17 cellular contexts compared by ENCODE assay signal in the genomic region with DNA sequence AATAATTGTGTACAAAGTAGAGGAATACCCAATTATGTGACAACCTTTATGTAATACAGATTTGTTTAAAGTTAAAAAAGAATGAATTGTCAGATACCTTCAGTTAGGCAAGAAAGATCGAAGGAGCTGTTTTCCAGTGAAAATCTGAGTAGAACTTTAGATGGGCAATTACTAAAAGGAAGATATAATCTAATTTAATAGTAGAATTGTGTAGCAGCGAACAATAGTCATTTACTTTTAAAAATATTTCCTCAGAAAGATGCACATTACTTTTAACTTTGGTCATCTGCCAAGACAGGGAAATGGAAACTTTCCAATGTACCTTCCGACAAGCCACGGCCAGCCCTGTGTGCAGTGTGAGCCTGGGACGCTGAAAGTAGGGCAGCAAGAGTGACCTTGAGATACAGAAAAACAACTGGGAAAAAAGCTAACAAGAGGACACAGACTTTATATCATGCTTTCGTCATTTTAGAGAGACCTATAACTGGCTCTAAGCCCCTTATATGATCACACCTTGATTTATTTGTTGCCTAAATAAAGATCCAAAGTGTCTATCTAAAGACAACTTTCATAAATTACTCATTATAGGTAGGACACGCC. TPM values are rescaled to one million over a fixed set of nuclear protein-coding genes. Genes with fewer than 3 reads are reported as not detected.
A peak's percentile ranks its signal among the peaks of the same experiment; 100 is the strongest.
DNase-seq lines count a peak whose midpoint lies in the region; ATAC-seq and TF ChIP-seq lines count a peak whose summit lies in the region.
"Had no signal": no experiment of that assay in that cellular context is flagged by ENCODE, and none has a peak within 500 bp of the region (broad histone marks: within the 10 kb centered on the region; RNA-seq: fewer than 3 reads in every experiment).

No MANE protein-coding gene starts in this region.

- no peaks in the 10 kb centered on the region for H3K4me1 Mint-ChIP-seq in GM23338
- H3K4me1 Mint-ChIP-seq: memory B cell had no signal

- H3K27ac ChIP-seq in body of pancreas = peak overlapping the region; percentile 49 to 81 (median 69)
- H3K27ac ChIP-seq in left lung = no peak overlapping the region
- H3K27ac ChIP-seq in subcutaneous abdominal adipose tissue (ENCODE audit: low read depth, low read length) = peak overlapping the region; percentile 52
- no peak overlapping the region for H3K27ac ChIP-seq in GM23338 (ENCODE audit: low read depth)
- H3K27ac ChIP-seq: neutrophil, upper lobe of left lung had no signal

- no peak overlapping the region for H3K4me3 ChIP-seq in body of pancreas
- H3K4me3 ChIP-seq in fibroblast of pulmonary artery (replicated peaks; ENCODE audit: low read depth, low read length) = no peak overlapping the region
- no peak overlapping the region for H3K4me3 ChIP-seq in left lung
- no peak overlapping the region for H3K4me3 ChIP-seq in subcutaneous abdominal adipose tissue (ENCODE audit: low read depth in 1 of 5, low read length in 5 of 5)
- H3K4me3 ChIP-seq in GM23338 = no peak overlapping the region
- H3K4me3 ChIP-seq: upper lobe of left lung had no signal

- ATAC-seq in body of pancreas (peak; percentile 91), left lung (peak; percentile 77), GM23338 (no peak), GM19463 (IDR thresholded peaks at IDR 0.05; ENCODE audit: unreplicated experiment) (no peak)

- H2AFZ ChIP-seq in GM23338 = no peak overlapping the region

- no peaks in the 10 kb centered on the region for H3K27me3 Mint-ChIP-seq in GM23338 (ENCODE audit: insufficient read depth, low read depth, poor library complexity)
- H3K27me3 Mint-ChIP-seq: activated CD4-positive, alpha-beta memory T cell treated with anti-CD3 and anti-CD28 coated beads for 36 hours; memory B cell had no signal

- H3K36me3 Mint-ChIP-seq in GM23338 (ENCODE audit: low read depth) = no peaks in the 10 kb centered on the region
- H3K36me3 Mint-ChIP-seq: activated CD4-positive, alpha-beta memory T cell treated with anti-CD3 and anti-CD28 coated beads for 36 hours; memory B cell had no signal

- H3K27me3 ChIP-seq in body of pancreas = no peaks in the 10 kb centered on the region
- H3K27me3 ChIP-seq in left lung = no peaks in the 10 kb centered on the region
- no peaks in the 10 kb centered on the region for H3K27me3 ChIP-seq in subcutaneous abdominal adipose tissue (ENCODE audit: control insufficient read depth in 5 of 5, insufficient read depth in 4 of 5, low read length in 5 of 5)
- no peaks in the 10 kb centered on the region for H3K27me3 ChIP-seq in GM23338 (ENCODE audit: insufficient read depth)
- H3K27me3 ChIP-seq: BE2C, neutrophil, upper lobe of left lung had no signal

- H3K9me3 Mint-ChIP-seq in GM23338 = no peaks in the 10 kb centered on the region
- H3K9me3 Mint-ChIP-seq: activated CD4-positive, alpha-beta memory T cell treated with anti-CD3 and anti-CD28 coated beads for 36 hours; memory B cell had no signal

- TF ChIP-seq POLR2A in body of pancreas (IDR thresholded peaks at IDR 0.05) = peak in 2 of 3 donors; percentile 31

- no peaks in the 10 kb centered on the region for H4K20me1 ChIP-seq in GM23338 (replicated peaks; ENCODE audit: insufficient read depth)

- DNase-seq in body of pancreas = peak; percentile 69 to 86 (median 83)
- DNase-seq in fibroblast of pulmonary artery (ENCODE audit: low read depth) = peak; percentile 46
- no peak for DNase-seq in left lung
- no peak for DNase-seq in stimulated activated CD4-positive, alpha-beta T cell treated with anti-CD3 and anti-CD28 coated beads, Interleukin-2, amount 100 ng/mL, for 24 hours
- DNase-seq in GM23338 (ENCODE audit: low spot score) = no peak
- no peak for DNase-seq in NCI-H2107 (lab: John Stamatoyannopoulos, UW)
- DNase-seq: activated CD4-positive, alpha-beta memory T cell treated with anti-CD3 and anti-CD28 coated beads for 36 hours; BE2C; HCEC 1CT; head of caudate nucleus; NCI-H2081 treated with DMSO at 0.1 percent for 48 hours; NCI-H82 had no signal

- H3K27ac Mint-ChIP-seq in GM23338 = no peak overlapping the region
- H3K27ac Mint-ChIP-seq: activated CD4-positive, alpha-beta memory T cell treated with anti-CD3 and anti-CD28 coated beads for 36 hours; memory B cell had no signal

- H3K9me2 ChIP-seq in GM23338 (ENCODE audit: insufficient read depth) = no peaks in the 10 kb centered on the region

- H3K9ac ChIP-seq in subcutaneous abdominal adipose tissue (ENCODE audit: low read length in 5 of 5) = no peak overlapping the region

- intact Hi-C loops in body of pancreas (cut with DNase I) = no loop called here
- intact Hi-C loops in left lung (cut with DNase I) = no loop called here

- no peak overlapping the region for H3K4me3 Mint-ChIP-seq in GM23338
- H3K4me3 Mint-ChIP-seq: activated CD4-positive, alpha-beta memory T cell treated with anti-CD3 and anti-CD28 coated beads for 36 hours; memory B cell had no signal

- H3K9me3 ChIP-seq in body of pancreas (no peaks in the 10 kb centered on the region), left lung (no peaks in the 10 kb centered on the region), subcutaneous abdominal adipose tissue (ENCODE audit: control insufficient read depth in 5 of 5, low read length in 5 of 5) (no peaks in the 10 kb centered on the region)
- H3K9me3 ChIP-seq: BE2C, neutrophil, upper lobe of left lung had no signal

- H3K4me2 ChIP-seq in GM23338 = no peak overlapping the region

- H3K79me2 ChIP-seq in GM23338 (replicated peaks; ENCODE audit: insufficient read depth) = no peaks in the 10 kb centered on the region

- H3F3A ChIP-seq in GM23338 (replicated peaks; ENCODE audit: low read depth) = no peaks in the 10 kb centered on the region

- TF ChIP-seq CTCF in body of pancreas (IDR thresholded peaks at IDR 0.05) (no peak), fibroblast of pulmonary artery (IDR thresholded peaks at IDR 0.05; ENCODE audit: low read length, missing control alignments) (no peak), left lung (IDR thresholded peaks at IDR 0.05) (no peak), GM23338 (conservative IDR thresholded peaks at IDR 0.05; ENCODE audit: low read depth in 2 of 2) (no peak)

- H3K4me1 ChIP-seq in body of pancreas = peaks cover 38% of the 10 kb centered on the region
- H3K4me1 ChIP-seq in left lung = peaks cover 5 to 12% of the 10 kb centered on the region in 2 donors
- H3K4me1 ChIP-seq in subcutaneous abdominal adipose tissue (ENCODE audit: control insufficient read depth in 5 of 5, insufficient read depth in 5 of 5, low read length in 5 of 5) = peaks cover 0 to 12% (median 9%) of the 10 kb centered on the region in 5 donors
- H3K4me1 ChIP-seq in GM23338 (ENCODE audit: insufficient read depth) = no peaks in the 10 kb centered on the region

- H3K36me3 ChIP-seq in body of pancreas (replicated peaks in 1 of 2; ENCODE audit: insufficient read depth in 1 of 2, low read depth in 2 of 2) (peaks cover 0 to 11% of the 10 kb centered on the region in 2 donors), left lung (peaks cover 0 to 17% of the 10 kb centered on the region in 2 donors), subcutaneous abdominal adipose tissue (ENCODE audit: control insufficient read depth in 5 of 5, insufficient read depth in 5 of 5, low read length in 5 of 5) (peaks cover 13 to 48% (median 31%) of the 10 kb centered on the region in 5 donors), GM23338 (ENCODE audit: insufficient read depth) (no peaks in the 10 kb centered on the region)
- H3K36me3 ChIP-seq: neutrophil had no signal

- WGBS in body of pancreas, 2 donors = 13 to 15% methylated on average over 7 of the region's 7 CpGs

TF ChIP-seq in GM23338, 12 proteins besides CTCF, POLR2A, EP300 and RAD21:
- TF ChIP-seq ZNF331 (CRISPR knock-in tag; IDR thresholded peaks at IDR 0.05; ENCODE audit: low read depth) (no peak), CREB1 (CRISPR knock-in tag; IDR thresholded peaks at IDR 0.05; ENCODE audit: low read depth) (no peak), STAT1 (IDR thresholded peaks at IDR 0.05; ENCODE audit: unreplicated experiment) (no peak), ZNF114 (CRISPR knock-in tag; IDR thresholded peaks at IDR 0.05) (no peak)
- TF ChIP-seq, protein P1, sequence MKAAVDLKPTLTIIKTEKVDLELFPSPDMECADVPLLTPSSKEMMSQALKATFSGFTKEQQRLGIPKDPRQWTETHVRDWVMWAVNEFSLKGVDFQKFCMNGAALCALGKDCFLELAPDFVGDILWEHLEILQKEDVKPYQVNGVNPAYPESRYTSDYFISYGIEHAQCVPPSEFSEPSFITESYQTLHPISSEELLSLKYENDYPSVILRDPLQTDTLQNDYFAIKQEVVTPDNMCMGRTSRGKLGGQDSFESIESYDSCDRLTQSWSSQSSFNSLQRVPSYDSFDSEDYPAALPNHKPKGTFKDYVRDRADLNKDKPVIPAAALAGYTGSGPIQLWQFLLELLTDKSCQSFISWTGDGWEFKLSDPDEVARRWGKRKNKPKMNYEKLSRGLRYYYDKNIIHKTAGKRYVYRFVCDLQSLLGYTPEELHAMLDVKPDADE (IDR thresholded peaks at IDR 0.05) = no peak

RNA-seq across cellular contexts. Expression of gene RHOBTB3, which starts 40.1 kb away (rescaled TPM):
- 100 to 1,000 TPM; 153 to 196 TPM for total RNA-seq in body of pancreas
- total RNA-seq in left lung = 10 to 100 TPM; 26.5 to 93.0 TPM
- total RNA-seq in GM23338 (2014; rRNA removed; shearing (Covaris generic)) = 8.8 and 10.0 TPM in 2 replicates
- polyA plus RNA-seq in GM23338 (2016; fragmentation: Nextera tagmentation; extraction: Ambion mirVana) = 13.4 and 15.7 TPM in 2 replicates

RNA-seq across cellular contexts. Expression of gene GLRX, which starts 51.3 kb away (rescaled TPM):
- total RNA-seq in body of pancreas = 10 to 100 TPM in 1 of 2 donors, 1 to 10 TPM in 1; 8.6 to 17.6 TPM
- total RNA-seq in left lung = 10 to 100 TPM; 60.3 to 98.1 TPM
- 9.5 and 14.9 TPM in 2 replicates for total RNA-seq in GM23338 (2014; rRNA removed; shearing (Covaris generic))
- polyA plus RNA-seq in GM23338 (2016; fragmentation: Nextera tagmentation; extraction: Ambion mirVana) = 42.2 and 42.9 TPM in 2 replicates

Comparison
In these comparisons a context has a peak if more than half of its experiments do, and no peak if none do; other contexts are left out.
1. ATAC-seq: peak in body of pancreas (single experiment) and left lung (single experiment); none in GM23338 (single experiment) and GM19463 (single experiment).
2. DNase-seq: peak in body of pancreas (4 of 4) and fibroblast of pulmonary artery (single experiment); none in left lung (0 of 2), stimulated activated CD4-positive, alpha-beta T cell treated with anti-CD3 and anti-CD28 coated beads, Interleukin-2, amount 100 ng/mL, for 24 hours (0 of 2), GM23338 (single experiment) and NCI-H2107 (single experiment).
3. H3K27ac ChIP-seq: peak in body of pancreas (4 of 4) and subcutaneous abdominal adipose tissue (single experiment); none in left lung (0 of 2) and GM23338 (single experiment).